ENCODE assay signal across 2 cellular contexts in genomic region chr12:70609739-70610491, GRCh38.
TF ChIP-seq lines count a peak whose summit lies in the region.

No MANE protein-coding gene starts in this region.

TF ChIP-seq in Ishikawa, 13 proteins besides CTCF, POLR2A, EP300 and RAD21 (continued from another document):
- no peak for TF ChIP-seq REST (IDR thresholded peaks at IDR 0.05; ENCODE audit: low read depth)
- no peak for TF ChIP-seq CEBPB (IDR thresholded peaks at IDR 0.05)
- no peak; the same call in 1 of the 2 replicates for TF ChIP-seq TCF12 (IDR thresholded peaks at IDR 0.05; ENCODE audit: low read depth)
- no peak for TF ChIP-seq YY1 (IDR thresholded peaks at IDR 0.05; ENCODE audit: low read depth)
- no peak for TF ChIP-seq NFIC (IDR thresholded peaks at IDR 0.05)
- no peak for TF ChIP-seq EGR1 (IDR thresholded peaks at IDR 0.05)

TF ChIP-seq in K562, 482 proteins besides CTCF, POLR2A, EP300 and RAD21 (continued from another document and continues in another):
- TF ChIP-seq ZNF518B (CRISPR knock-in tag; IDR thresholded peaks at IDR 0.05) (no peak), CHAMP1 (IDR thresholded peaks at IDR 0.05) (no peak), CREM (IDR thresholded peaks at IDR 0.05; ENCODE audit: low read depth) (no peak), HNRNPH1 (optimal IDR thresholded peaks at IDR 0.05; ENCODE audit: low read depth, low read length) (no peak), HMGN3 (IDR thresholded peaks at IDR 0.05; ENCODE audit: borderline replicate concordance, extremely low read depth, insufficient read length, low read depth, low read length) (peak; percentile 53), ELF2 (CRISPR knock-in tag; IDR thresholded peaks at IDR 0.05) (0 out of 2 replicates have a peak, but pooled peaks have one; percentile 55), ZNF384 (IDR thresholded peaks at IDR 0.05; ENCODE audit: low read depth, low read length) (no peak), VEZF1 (CRISPR knock-in tag; IDR thresholded peaks at IDR 0.05) (peak; percentile 59; the same call in 1 of the 2 replicates), ZEB2 (IDR thresholded peaks at IDR 0.05) (no peak), TEAD4 (IDR thresholded peaks at IDR 0.05; ENCODE audit: low read length) (no peak), TEAD4 (CRISPR knock-in tag; IDR thresholded peaks at IDR 0.05; ENCODE audit: borderline replicate concordance) (no peak), PHF8 (IDR thresholded peaks at IDR 0.05; ENCODE audit: borderline replicate concordance, low read length) (peak; percentile 31; the same call in 1 of the 2 replicates), PTRF (tag; IDR thresholded peaks at IDR 0.05) (no peak), ZNF347 (CRISPR knock-in tag; IDR thresholded peaks at IDR 0.05; ENCODE audit: low read depth) (no peak), ZNF217 (CRISPR knock-in tag; IDR thresholded peaks at IDR 0.05) (no peak), NRF1 (conservative IDR thresholded peaks at IDR 0.05 in 1 of 2, IDR thresholded peaks at IDR 0.05 in 1 of 2) (no peak; a peak in 2 of 4 replicates), XRCC4 (IDR thresholded peaks at IDR 0.05; ENCODE audit: extremely low read depth, insufficient read depth, insufficient read length) (no peak), ZFX (CRISPR knock-in tag; IDR thresholded peaks at IDR 0.05) (peak; percentile 42), BRF1 (IDR thresholded peaks at IDR 0.05; ENCODE audit: borderline replicate concordance, extremely low read depth, insufficient read length) (no peak), GABPB1 (CRISPR knock-in tag; IDR thresholded peaks at IDR 0.05) (no peak), MYC (IDR thresholded peaks at IDR 0.05; ENCODE audit: low read depth, low read length) (0 out of 2 replicates have a peak, but pooled peaks have one; percentile 21), MYC (CRISPR knock-in tag; IDR thresholded peaks at IDR 0.05; ENCODE audit: borderline replicate concordance, low read depth) (no peak), MCM7 (IDR thresholded peaks at IDR 0.05) (no peak), HDAC3 (IDR thresholded peaks at IDR 0.05; ENCODE audit: borderline replicate concordance, partially characterized antibody) (no peak), KDM1A (IDR thresholded peaks at IDR 0.05) (no peak), SIX5 (IDR thresholded peaks at IDR 0.05; ENCODE audit: borderline replicate concordance in 1 of 2, insufficient read depth in 1 of 2, low read depth in 1 of 2, low read length in 2 of 2) (no peak), ZNF311 (CRISPR knock-in tag; IDR thresholded peaks at IDR 0.05) (no peak), STAT6 (CRISPR knock-in tag; IDR thresholded peaks at IDR 0.05) (no peak), ARHGAP35 (IDR thresholded peaks at IDR 0.05; ENCODE audit: partially characterized antibody) (no peak), MXD1 (CRISPR knock-in tag; IDR thresholded peaks at IDR 0.05; ENCODE audit: borderline replicate concordance, poor library complexity, severe bottlenecking) (no peak), NR2C2 (CRISPR knock-in tag; IDR thresholded peaks at IDR 0.05) (no peak), NR2C2 (tag; IDR thresholded peaks at IDR 0.05) (peak; percentile 15; the same call in 1 of the 2 replicates), NEUROD1 (IDR thresholded peaks at IDR 0.05; ENCODE audit: borderline replicate concordance, low read depth, low read length, partially characterized antibody) (no peak), ZNF445 (CRISPR knock-in tag; IDR thresholded peaks at IDR 0.05; ENCODE audit: low read depth) (no peak), MTF1 (CRISPR knock-in tag; IDR thresholded peaks at IDR 0.05; ENCODE audit: borderline replicate concordance) (no peak), HNRNPL (IDR thresholded peaks at IDR 0.05; ENCODE audit: low read depth, low read length) (no peak), ZBTB7A (IDR thresholded peaks at IDR 0.05; ENCODE audit: borderline replicate concordance, control insufficient read depth, low read depth, low read length) (peak; percentile 17; the same call in 1 of the 2 replicates), KDM5B (IDR thresholded peaks at IDR 0.05; ENCODE audit: insufficient replicate concordance, low read depth, low read length) (no peak), GTF2F1 (IDR thresholded peaks at IDR 0.05; ENCODE audit: low read depth, low read length) (no peak), ETS2 (tag; IDR thresholded peaks at IDR 0.05; ENCODE audit: borderline replicate concordance, poor library complexity, severe bottlenecking) (no peak), ELF1 (tag; IDR thresholded peaks at IDR 0.05) (peak; percentile 60), SAFB (IDR thresholded peaks at IDR 0.05; ENCODE audit: borderline replicate concordance, low read depth, low read length) (0 out of 2 replicates have a peak, but pooled peaks have one; percentile 41), ZBTB1 (CRISPR knock-in tag; IDR thresholded peaks at IDR 0.05; ENCODE audit: borderline replicate concordance, low read depth) (no peak), CXXC5 (CRISPR knock-in tag; IDR thresholded peaks at IDR 0.05) (peak; percentile 69), SPI1 (IDR thresholded peaks at IDR 0.05; ENCODE audit: borderline replicate concordance, low read depth, low read length) (peak; percentile 46; the same call in 1 of the 2 replicates), ETV5 (CRISPR knock-in tag; IDR thresholded peaks at IDR 0.05; ENCODE audit: low read depth) (no peak), MLX (CRISPR knock-in tag; conservative IDR thresholded peaks at IDR 0.05) (no peak), YY1 (IDR thresholded peaks at IDR 0.05; ENCODE audit: borderline replicate concordance in 1 of 3, control insufficient read depth in 1 of 3, extremely low read depth in 1 of 3, insufficient read depth in 3 of 3, insufficient read length in 1 of 3, insufficient replicate concordance in 2 of 3, low read depth in 1 of 3, low read length in 2 of 3) (no peak), ETV6 (IDR thresholded peaks at IDR 0.05; ENCODE audit: borderline replicate concordance in 1 of 2, low read depth in 2 of 2, low read length in 1 of 2) (peak in 1 of 2 experiments; percentile 23; a peak in 1 of 4 replicates), ETV6 (CRISPR knock-in tag; IDR thresholded peaks at IDR 0.05; ENCODE audit: borderline replicate concordance) (no peak), BACH1 (tag; IDR thresholded peaks at IDR 0.05) (no peak), E2F6 (IDR thresholded peaks at IDR 0.05; ENCODE audit: borderline replicate concordance in 1 of 2, extremely low read depth in 1 of 2, insufficient read depth in 1 of 2, insufficient read length in 1 of 2, low read depth in 1 of 2, low read length in 1 of 2, poor library complexity in 1 of 2, severe bottlenecking in 1 of 2) (peak; percentile 37 to 72), SMAD3 (CRISPR knock-in tag; conservative IDR thresholded peaks at IDR 0.05) (no peak), UBTF (IDR thresholded peaks at IDR 0.05; ENCODE audit: borderline replicate concordance in 1 of 2, low read depth in 2 of 2, low read length in 2 of 2) (peak; percentile 34 to 67; a peak in 1 of 4 replicates), NFIC (IDR thresholded peaks at IDR 0.05) (no peak), EP400 (IDR thresholded peaks at IDR 0.05) (no peak)
